9 cellular contexts compared by ENCODE assay signal in genomic region chr13:50636007-50636704, GRCh38.
DNase-seq lines count a peak whose midpoint lies in the region; ATAC-seq and TF ChIP-seq lines count a peak whose summit lies in the region.
"Had no signal": no experiment of that assay in that cellular context is flagged by ENCODE, and none has a peak within 500 bp of the region (broad histone marks: within the 10 kb centered on the region; RNA-seq: fewer than 3 reads in every experiment).

No MANE protein-coding gene starts in this region.

- no peaks in the 10 kb centered on the region for H3K36me3 Mint-ChIP-seq in T-helper 17 cell (ENCODE audit: low read depth)
- H3K36me3 Mint-ChIP-seq in activated CD4-positive, alpha-beta T cell treated with anti-CD3 and anti-CD28 coated beads for 36 hours (ENCODE audit: low read depth), result no peaks in the 10 kb centered on the region
- H3K36me3 Mint-ChIP-seq in natural killer cell, result no peaks in the 10 kb centered on the region

- no peak for DNase-seq in T-helper 17 cell
- DNase-seq in activated CD4-positive, alpha-beta T cell treated with anti-CD3 and anti-CD28 coated beads for 36 hours, result no peak
- no peak for DNase-seq in activated T-cell treated with anti-CD3 and anti-CD28 coated beads, Interleukin-2, amount 50 U/mL, for 1 hour
- DNase-seq in head of caudate nucleus, result no peak
- DNase-seq in natural killer cell, result no peak
- DNase-seq: activated T-cell treated with anti-CD3 and anti-CD28 coated beads, Interleukin-2, amount 50 U/mL, for 48 hours had no signal

- no peaks in the 10 kb centered on the region for H3K9me3 Mint-ChIP-seq in activated CD4-positive, alpha-beta T cell treated with anti-CD3 and anti-CD28 coated beads for 36 hours (ENCODE audit: low read depth)
- H3K9me3 Mint-ChIP-seq in natural killer cell, result no peaks in the 10 kb centered on the region

- H3K27me3 ChIP-seq in neuron (ENCODE audit: insufficient read depth, low read length), result no peaks in the 10 kb centered on the region

- H2AFZ ChIP-seq in neuron (ENCODE audit: low read depth, low read length), result peak overlapping the region; percentile 31

- H3K36me3 ChIP-seq in neuron (ENCODE audit: insufficient read depth, low read length), result no peaks in the 10 kb centered on the region

- no peak overlapping the region for H3K4me3 Mint-ChIP-seq in T-helper 17 cell
- H3K4me3 Mint-ChIP-seq in activated CD4-positive, alpha-beta T cell treated with anti-CD3 and anti-CD28 coated beads for 36 hours, result no peak overlapping the region
- H3K4me3 Mint-ChIP-seq in natural killer cell, result no peak overlapping the region

- H3K4me1 Mint-ChIP-seq in T-helper 17 cell, result no peaks in the 10 kb centered on the region
- H3K4me1 Mint-ChIP-seq in activated CD4-positive, alpha-beta T cell treated with anti-CD3 and anti-CD28 coated beads for 36 hours, result peaks cover 2% of the 10 kb centered on the region
- H3K4me1 Mint-ChIP-seq in natural killer cell, result no peaks in the 10 kb centered on the region

- peaks cover 15% of the 10 kb centered on the region for H3K4me1 ChIP-seq in neuron (ENCODE audit: insufficient read depth, low read length)

- H3K9me3 ChIP-seq in T-helper 17 cell (ENCODE audit: control insufficient read depth, low read length, poor library complexity, severe bottlenecking) (no peaks in the 10 kb centered on the region), neuron (ENCODE audit: low read length) (no peaks in the 10 kb centered on the region)

- no peak overlapping the region for H3K27ac Mint-ChIP-seq in T-helper 17 cell
- H3K27ac Mint-ChIP-seq in activated CD4-positive, alpha-beta T cell treated with anti-CD3 and anti-CD28 coated beads for 36 hours, result no peak overlapping the region
- H3K27ac Mint-ChIP-seq in natural killer cell, result no peak overlapping the region

- no peaks in the 10 kb centered on the region for H3K27me3 Mint-ChIP-seq in T-helper 17 cell
- H3K27me3 Mint-ChIP-seq in activated CD4-positive, alpha-beta T cell treated with anti-CD3 and anti-CD28 coated beads for 36 hours, result no peaks in the 10 kb centered on the region
- H3K27me3 Mint-ChIP-seq in natural killer cell (ENCODE audit: low read depth in 2 of 2), result peaks cover 0 to 3% of the 10 kb centered on the region in 2 donors

- POLR2A ChIA-PET in activated CD4-positive, alpha-beta T cell treated with anti-CD3 and anti-CD28 coated beads for 36 hours (lab: Charles Lee), result interaction anchor here (0.6 kb wide), 1 partner anchor 829 kb away, joined by 3 read pairs; no protein-coding TSS in a partner anchor

- intact Hi-C loops in activated CD4-positive, alpha-beta T cell treated with anti-CD3 and anti-CD28 coated beads for 36 hours (cut with DNase I, micrococcal nuclease), result no loop called here
- intact Hi-C loops in head of caudate nucleus (cut with DNase I) (no loop called here), natural killer cell (cut with micrococcal nuclease) (no loop called here)

- no peak for TF ChIP-seq CTCF in natural killer cell (IDR thresholded peaks at IDR 0.05)

- H3K4me3 ChIP-seq in neuron (ENCODE audit: low read length), result no peak overlapping the region

- ATAC-seq in GM19043 (IDR thresholded peaks at IDR 0.05; ENCODE audit: low read depth, unreplicated experiment), result peak; percentile 85
- peak; percentile 90 for ATAC-seq in HG02852 (IDR thresholded peaks at IDR 0.05; ENCODE audit: unreplicated experiment)
- ATAC-seq in T-helper 17 cell, result peak; percentile 41
- no peak for ATAC-seq in activated CD4-positive, alpha-beta T cell treated with anti-CD3 and anti-CD28 coated beads for 36 hours
- ATAC-seq in natural killer cell, result no peak

- CTCF ChIA-PET in activated CD4-positive, alpha-beta T cell treated with anti-CD3 and anti-CD28 coated beads for 36 hours (lab: Charles Lee), result interaction anchor here (0.6 to 1.4 kb wide), 3 partner anchors 9 to 285 kb away, joined by 3 read pairs; no protein-coding TSS in a partner anchor

Comparison
In these comparisons a context has a peak if more than half of its experiments do, and no peak if none do; other contexts are left out.
1. ATAC-seq: peak in GM19043 (single experiment), HG02852 (single experiment) and T-helper 17 cell (single experiment); none in activated CD4-positive, alpha-beta T cell treated with anti-CD3 and anti-CD28 coated beads for 36 hours (single experiment) and natural killer cell (0 of 3).